25 cellular contexts compared by ENCODE assay signal in genomic region chr6:96926425-96926824, GRCh38. TPM values are rescaled to one million over a fixed set of nuclear protein-coding genes. Genes with fewer than 3 reads are reported as not detected.
DNase-seq lines count a peak whose midpoint lies in the region; ATAC-seq and TF ChIP-seq lines count a peak whose summit lies in the region.
"Had no signal": no experiment of that assay in that cellular context is flagged by ENCODE, and none has a peak within 500 bp of the region (broad histone marks: within the 10 kb centered on the region; RNA-seq: fewer than 3 reads in every experiment).

No MANE protein-coding gene starts in this region.

- H3K4me1 Mint-ChIP-seq in T-helper 2 cell treated with Interferon-gamma antibody and Interleukin-4, amounts not matched to agents 5 μg/mL and 100 μg/mL, for 36 hours (ENCODE audit: low read depth): peaks cover 26% of the 10 kb centered on the region

- H3K27me3 Mint-ChIP-seq in T-helper 2 cell treated with Interferon-gamma antibody and Interleukin-4, amounts not matched to agents 5 μg/mL and 100 μg/mL, for 36 hours (ENCODE audit: low read depth): peaks cover 15% of the 10 kb centered on the region
- H3K27me3 Mint-ChIP-seq: activated naive CD8-positive, alpha-beta T cell treated with anti-CD3 and anti-CD28 coated beads for 36 hours; B cell; stimulated activated naive CD8-positive, alpha-beta T cell treated with anti-CD3 and anti-CD28 coated beads, Interleukin-15, amount 100 ng/mL, for 72 hours had no signal

- no peak for DNase-seq in T-helper 2 cell treated with Interferon-gamma antibody and Interleukin-4, amounts not matched to agents 5 μg/mL and 100 μg/mL, for 36 hours (ENCODE audit: low spot score)
- DNase-seq in T-helper 2 cell (no peak), OCI-M1 (lab: John Stamatoyannopoulos, UW) (peak; percentile 87), heart left ventricle (no peak), Peyer's patch (no peak)
- DNase-seq: activated CD4-positive, alpha-beta T cell treated with anti-CD3 and anti-CD28 coated beads for 4 hours; activated naive CD8-positive, alpha-beta T cell treated with anti-CD3 and anti-CD28 coated beads for 36 hours; activated T-cell treated with anti-CD3 and anti-CD28 coated beads, Interleukin-2, amount 50 U/mL, for 48 hours; DMS79 treated with DMSO at 0.1 percent for 48 hours; effector CD4-positive, alpha-beta T cell; esophagus squamous epithelium; HCEC 1CT; kidney; NCI-H2029; occipital lobe; retina; RPMI8226; stimulated activated CD4-positive, alpha-beta T cell treated with anti-CD3 and anti-CD28 coated beads, Interleukin-4, amount 100 ng/mL, for 4 hours; stimulated activated naive CD8-positive, alpha-beta T cell treated with anti-CD3 and anti-CD28 coated beads, Interleukin-15, amount 100 ng/mL, for 72 hours had no signal

- no peaks in the 10 kb centered on the region for H3K36me3 Mint-ChIP-seq in T-helper 2 cell treated with Interferon-gamma antibody and Interleukin-4, amounts not matched to agents 5 μg/mL and 100 μg/mL, for 36 hours (ENCODE audit: low read depth)
- H3K36me3 Mint-ChIP-seq: activated naive CD8-positive, alpha-beta T cell treated with anti-CD3 and anti-CD28 coated beads for 36 hours had no signal

- H3K9me3 ChIP-seq in endocrine pancreas (ENCODE audit: control insufficient read depth, low read length) (no peaks in the 10 kb centered on the region), parathyroid adenoma (ENCODE audit: control insufficient read depth, low read length) (no peaks in the 10 kb centered on the region), heart left ventricle (no peaks in the 10 kb centered on the region), Peyer's patch (no peaks in the 10 kb centered on the region)
- H3K9me3 ChIP-seq: esophagus squamous epithelium had no signal

- H3K27ac Mint-ChIP-seq in T-helper 2 cell treated with Interferon-gamma antibody and Interleukin-4, amounts not matched to agents 5 μg/mL and 100 μg/mL, for 36 hours: no peak overlapping the region
- H3K27ac Mint-ChIP-seq: activated naive CD8-positive, alpha-beta T cell treated with anti-CD3 and anti-CD28 coated beads for 36 hours; B cell; stimulated activated naive CD8-positive, alpha-beta T cell treated with anti-CD3 and anti-CD28 coated beads, Interleukin-15, amount 100 ng/mL, for 72 hours had no signal

- no peaks in the 10 kb centered on the region for H3K36me3 ChIP-seq in endocrine pancreas (ENCODE audit: control insufficient read depth, insufficient read depth, low read length)
- H3K36me3 ChIP-seq in parathyroid adenoma (ENCODE audit: control insufficient read depth, insufficient read depth, low read length): no peaks in the 10 kb centered on the region
- no peaks in the 10 kb centered on the region for H3K36me3 ChIP-seq in heart left ventricle
- no peaks in the 10 kb centered on the region for H3K36me3 ChIP-seq in Peyer's patch
- H3K36me3 ChIP-seq: esophagus squamous epithelium had no signal

- no peak overlapping the region for H3K4me2 ChIP-seq in parathyroid adenoma (ENCODE audit: low read length)

- TF ChIP-seq CTCF in parathyroid adenoma (IDR thresholded peaks at IDR 0.05): no peak
- TF ChIP-seq CTCF in heart left ventricle (IDR thresholded peaks at IDR 0.05): no peak
- TF ChIP-seq CTCF in Peyer's patch (IDR thresholded peaks at IDR 0.05): no peak

- peak overlapping the region; percentile 94 for H3K4me3 ChIP-seq in endocrine pancreas (ENCODE audit: control insufficient read depth, insufficient read depth, low read length)
- no peak overlapping the region for H3K4me3 ChIP-seq in parathyroid adenoma (ENCODE audit: low read depth, low read length)
- H3K4me3 ChIP-seq in heart left ventricle: no peak overlapping the region
- no peak overlapping the region for H3K4me3 ChIP-seq in Peyer's patch
- H3K4me3 ChIP-seq: esophagus squamous epithelium, lung had no signal

- peak overlapping the region; percentile 96 for H3K4me3 Mint-ChIP-seq in T-helper 2 cell treated with Interferon-gamma antibody and Interleukin-4, amounts not matched to agents 5 μg/mL and 100 μg/mL, for 36 hours

- intact Hi-C loops in heart left ventricle (cut with DNase I): loop anchor here in 1 of 10 donors (5.0 kb wide), 1 partner anchor 101 kb away; no protein-coding TSS in a partner anchor

- 34 to 39% (median 37%) methylated on average over 3 of the region's 3 CpGs for WGBS in heart left ventricle, 4 donors

- H3K9ac ChIP-seq in endocrine pancreas (ENCODE audit: control insufficient read depth, insufficient read depth, low read length) (no peak overlapping the region), parathyroid adenoma (no peak overlapping the region)

- peak overlapping the region; percentile 35 for H2AFZ ChIP-seq in parathyroid adenoma

- H3K27ac ChIP-seq in parathyroid adenoma: peak overlapping the region; percentile 17
- H3K27ac ChIP-seq in heart left ventricle: no peak overlapping the region
- no peak overlapping the region for H3K27ac ChIP-seq in Peyer's patch
- H3K27ac ChIP-seq: esophagus squamous epithelium had no signal

- TF ChIP-seq POLR2A in heart left ventricle (IDR thresholded peaks at IDR 0.05): no peak
- TF ChIP-seq POLR2A in Peyer's patch (IDR thresholded peaks at IDR 0.05): no peak

- ATAC-seq in heart left ventricle (no peak), GM21529 (IDR thresholded peaks at IDR 0.05; ENCODE audit: unreplicated experiment) (no peak)
- ATAC-seq: stimulated activated naive CD8-positive, alpha-beta T cell treated with anti-CD3 and anti-CD28 coated beads, Interleukin-15, amount 100 ng/mL, for 72 hours had no signal

- no peaks in the 10 kb centered on the region for H3K79me2 ChIP-seq in parathyroid adenoma

- peaks cover 20% of the 10 kb centered on the region for H3K4me1 ChIP-seq in endocrine pancreas (ENCODE audit: control insufficient read depth, insufficient read depth, low read length)
- peaks cover 19% of the 10 kb centered on the region for H3K4me1 ChIP-seq in parathyroid adenoma
- peaks cover 0 to 15% (median 1%) of the 10 kb centered on the region in 12 donors for H3K4me1 ChIP-seq in heart left ventricle
- H3K4me1 ChIP-seq in Peyer's patch: peaks cover 0 to 4% (median 0%) of the 10 kb centered on the region in 4 donors

- no peaks in the 10 kb centered on the region for H3K27me3 ChIP-seq in endocrine pancreas (ENCODE audit: control insufficient read depth, insufficient read depth, low read length)
- no peaks in the 10 kb centered on the region for H3K27me3 ChIP-seq in parathyroid adenoma (ENCODE audit: control insufficient read depth, insufficient read depth, low read length)
- H3K27me3 ChIP-seq in heart left ventricle: peaks cover 0 to 3% (median 0%) of the 10 kb centered on the region in 9 donors
- H3K27me3 ChIP-seq in Peyer's patch: no peaks in the 10 kb centered on the region

- no peaks in the 10 kb centered on the region for H3K9me3 Mint-ChIP-seq in T-helper 2 cell treated with Interferon-gamma antibody and Interleukin-4, amounts not matched to agents 5 μg/mL and 100 μg/mL, for 36 hours
- H3K9me3 Mint-ChIP-seq: activated naive CD8-positive, alpha-beta T cell treated with anti-CD3 and anti-CD28 coated beads for 36 hours; stimulated activated naive CD8-positive, alpha-beta T cell treated with anti-CD3 and anti-CD28 coated beads, Interleukin-15, amount 100 ng/mL, for 72 hours had no signal

RNA-seq across cellular contexts. Expression of gene KLHL32, which starts 1.9 kb away (rescaled TPM):
- total RNA-seq in heart left ventricle (1 to 10 TPM in 4 of 9 donors, under 1 TPM in 5; 0.50 to 2.4 (median 0.88) TPM), Peyer's patch (1 to 10 TPM; 1.7 to 4.2 (median 2.4) TPM)
- under 1 TPM; 0.15 to 0.46 TPM for polyA plus RNA-seq in heart left ventricle
- total RNA-seq: chondrocyte, esophagus squamous epithelium had no signal

RNA-seq across cellular contexts. Expression of gene NDUFAF4, which starts 28.7 kb away (rescaled TPM):
- total RNA-seq in heart left ventricle (100 to 1,000 TPM in 2 of 9 donors, 10 to 100 TPM in 7; 59.6 to 107 (median 89.7) TPM), Peyer's patch (10 to 100 TPM; 13.2 to 18.9 (median 15.3) TPM)
- polyA plus RNA-seq in heart left ventricle: 10 to 100 TPM; 62.9 to 75.2 TPM
